In genomic region chr3:64223809-64224570, GRCh38 we compare ENCODE assay signal across 8 cellular contexts. TPM values are rescaled to one million over a fixed set of nuclear protein-coding genes. Genes with fewer than 3 reads are reported as not detected.
DNase-seq lines count a peak whose midpoint lies in the region; TF ChIP-seq lines count a peak whose summit lies in the region.

No MANE protein-coding gene starts in this region.

- no peaks in the 10 kb centered on the region for H3K36me3 ChIP-seq in subcutaneous abdominal adipose tissue (ENCODE audit: control insufficient read depth in 5 of 5, insufficient read depth in 5 of 5, low read length in 5 of 5)
- H3K36me3 ChIP-seq in colonic mucosa = no peaks in the 10 kb centered on the region

- peak; percentile 65 for DNase-seq in HT1080 (ENCODE audit: low read depth)
- DNase-seq in astrocyte of the hippocampus (ENCODE audit: low read depth, low spot score) = peak; percentile 58
- peak; percentile 39 for DNase-seq in kidney glomerular epithelial cell (lab: John Stamatoyannopoulos, UW)
- no peak for DNase-seq in colonic mucosa
- DNase-seq in NCI-H1105 treated with DMSO at 0.1 percent for 48 hours (lab: John Stamatoyannopoulos, UW) = no peak
- DNase-seq in cerebellar nuclear complex (lab: John Stamatoyannopoulos, UW) = no peak
- DNase-seq in NCI-H146 treated with DMSO at 0.1 percent for 48 hours (lab: John Stamatoyannopoulos, UW; ENCODE audit: unreplicated experiment) = no peak

- intact Hi-C loops in colonic mucosa (cut with DNase I) = no loop called here

- H3K4me1 ChIP-seq in subcutaneous abdominal adipose tissue (ENCODE audit: control insufficient read depth in 5 of 5, insufficient read depth in 5 of 5, low read length in 5 of 5) (peaks cover 16 to 83% (median 79%) of the 10 kb centered on the region in 5 donors), colonic mucosa (no peaks in the 10 kb centered on the region)

- H3K9ac ChIP-seq in subcutaneous abdominal adipose tissue (ENCODE audit: low read length in 5 of 5) = peak overlapping the region in 3 of 5 donors; percentile 17 to 75 (median 65)
- no peak overlapping the region for H3K9ac ChIP-seq in colonic mucosa (ENCODE audit: low read depth in 2 of 2, low read length in 2 of 2)

- TF ChIP-seq CTCF in colonic mucosa (IDR thresholded peaks at IDR 0.05) = no peak

- peak overlapping the region; percentile 34 to 74 (median 62) for H3K4me3 ChIP-seq in subcutaneous abdominal adipose tissue (ENCODE audit: low read depth in 1 of 5, low read length in 5 of 5)
- no peak overlapping the region for H3K4me3 ChIP-seq in colonic mucosa

- H3K9me3 ChIP-seq in subcutaneous abdominal adipose tissue (ENCODE audit: control insufficient read depth in 5 of 5, low read length in 5 of 5) (no peaks in the 10 kb centered on the region), colonic mucosa (no peaks in the 10 kb centered on the region)

- H3K27ac ChIP-seq in subcutaneous abdominal adipose tissue (ENCODE audit: low read depth, low read length) (peak overlapping the region; percentile 95), colonic mucosa (no peak overlapping the region)

- H3K27me3 ChIP-seq in subcutaneous abdominal adipose tissue (ENCODE audit: control insufficient read depth in 5 of 5, insufficient read depth in 4 of 5, low read length in 5 of 5) (no peaks in the 10 kb centered on the region), colonic mucosa (no peaks in the 10 kb centered on the region)

RNA-seq across cellular contexts. Expression of gene PRICKLE2, which starts 1.3 kb away (rescaled TPM):
- total RNA-seq in HT1080 (2014; rRNA removed; shearing (Covaris generic)) = 7.6 and 9.5 TPM in 2 replicates
- polyA plus RNA-seq in HT1080 (2015; cell fraction: cytosol; rRNA removed) = 2.3 and 3.5 TPM in 2 replicates
- polyA plus RNA-seq in HT1080 (2015; cell fraction: nucleus; rRNA removed) = 6.9 and 7.9 TPM in 2 replicates
- total RNA-seq in colonic mucosa = 1 to 10 TPM; 4.4 to 7.6 TPM

Comparison
In these comparisons a context has a peak if more than half of its experiments do, and no peak if none do; other contexts are left out.
1. DNase-seq: peak in HT1080 (single experiment), astrocyte of the hippocampus (single experiment) and kidney glomerular epithelial cell (single experiment); none in colonic mucosa (single experiment), NCI-H1105 treated with DMSO at 0.1 percent for 48 hours (single experiment), cerebellar nuclear complex (0 of 2) and NCI-H146 treated with DMSO at 0.1 percent for 48 hours (single experiment).
2. H3K9ac ChIP-seq: peak in subcutaneous abdominal adipose tissue (3 of 5); none in colonic mucosa (0 of 2).